ENCODE assay signal across 22 cellular contexts in genomic region chr13:110237895-110238294, GRCh38.
DNase-seq lines count a peak whose midpoint lies in the region; ATAC-seq and TF ChIP-seq lines count a peak whose summit lies in the region.
"Had no signal": no experiment of that assay in that cellular context is flagged by ENCODE, and none has a peak within 500 bp of the region (broad histone marks: within the 10 kb centered on the region; RNA-seq: fewer than 3 reads in every experiment).

No MANE protein-coding gene starts in this region.

- TF ChIP-seq POLR2A in transverse colon (IDR thresholded peaks at IDR 0.05), result no peak

- H3K36me3 Mint-ChIP-seq in activated CD8-positive, alpha-beta memory T cell treated with anti-CD3 and anti-CD28 coated beads, Interleukin-2, amount 10 ng/mL, durations not matched to agents 7 days and 5 days, result no peaks in the 10 kb centered on the region
- H3K36me3 Mint-ChIP-seq in endothelial cell (ENCODE audit: low read depth, unreplicated experiment), result peaks cover 31% of the 10 kb centered on the region
- H3K36me3 Mint-ChIP-seq in osteocyte (ENCODE audit: unreplicated experiment), result peaks cover 44% of the 10 kb centered on the region
- H3K36me3 Mint-ChIP-seq: activated naive CD8-positive, alpha-beta T cell treated with anti-CD3 and anti-CD28 coated beads for 36 hours had no signal

- TF ChIP-seq CTCF in endothelial cell (IDR thresholded peaks at IDR 0.05; ENCODE audit: unreplicated experiment) (no peak), osteocyte (IDR thresholded peaks at IDR 0.05) (no peak), transverse colon (IDR thresholded peaks at IDR 0.05) (no peak)

- no peaks in the 10 kb centered on the region for H3K4me1 Mint-ChIP-seq in activated CD8-positive, alpha-beta memory T cell treated with anti-CD3 and anti-CD28 coated beads, Interleukin-2, amount 10 ng/mL, durations not matched to agents 7 days and 5 days
- peaks cover 74% of the 10 kb centered on the region for H3K4me1 Mint-ChIP-seq in endothelial cell (ENCODE audit: unreplicated experiment)
- peaks cover 48% of the 10 kb centered on the region for H3K4me1 Mint-ChIP-seq in osteocyte (ENCODE audit: unreplicated experiment)
- H3K4me1 Mint-ChIP-seq: activated naive CD8-positive, alpha-beta T cell treated with anti-CD3 and anti-CD28 coated beads for 36 hours had no signal

- CTCF ChIA-PET in activated CD8-positive, alpha-beta memory T cell treated with anti-CD3 and anti-CD28 coated beads, Interleukin-2, amount 10 ng/mL, durations not matched to agents 7 days and 5 days (lab: Charles Lee), result no interaction called here

- H3K9me3 Mint-ChIP-seq in activated CD8-positive, alpha-beta memory T cell treated with anti-CD3 and anti-CD28 coated beads, Interleukin-2, amount 10 ng/mL, durations not matched to agents 7 days and 5 days (ENCODE audit: low read depth), result no peaks in the 10 kb centered on the region
- H3K9me3 Mint-ChIP-seq in endothelial cell (ENCODE audit: unreplicated experiment) (no peaks in the 10 kb centered on the region), osteocyte (ENCODE audit: unreplicated experiment) (no peaks in the 10 kb centered on the region)
- H3K9me3 Mint-ChIP-seq: activated CD8-positive, alpha-beta T cell treated with anti-CD3 and anti-CD28 coated beads for 36 hours; activated naive CD8-positive, alpha-beta T cell treated with anti-CD3 and anti-CD28 coated beads for 36 hours; activated T-cell treated with anti-CD3 and anti-CD28 coated beads, Interleukin-2, amount 50 U/mL, for 72 hours had no signal

- H3K27me3 ChIP-seq in transverse colon, result no peaks in the 10 kb centered on the region

- H3K36me3 ChIP-seq in transverse colon, result no peaks in the 10 kb centered on the region

- H3K9me3 ChIP-seq in transverse colon, result no peaks in the 10 kb centered on the region

- DNase-seq in activated CD8-positive, alpha-beta memory T cell treated with anti-CD3 and anti-CD28 coated beads, Interleukin-2, amount 10 ng/mL, durations not matched to agents 7 days and 5 days, result peak; percentile 12
- no peak for DNase-seq in activated CD8-positive, alpha-beta memory T cell treated with anti-CD3 and anti-CD28 coated beads, Interleukin-2, amount 50 U/mL, for 4 hours
- DNase-seq in endothelial cell (ENCODE audit: low spot score) (peak; percentile 1), osteocyte (ENCODE audit: extremely low spot score, unreplicated experiment) (no peak), transverse colon (no peak), NCI-H1930 (lab: John Stamatoyannopoulos, UW) (no peak), dermis blood vessel endothelial cell (no peak)
- DNase-seq in activated effector memory CD4-positive, alpha-beta T cell treated with Interleukin-2 at 50 U/mL for 16 hours, result no peak
- DNase-seq: 8988T; activated CD8-positive, alpha-beta T cell treated with anti-CD3 and anti-CD28 coated beads for 36 hours; activated naive CD8-positive, alpha-beta T cell treated with anti-CD3 and anti-CD28 coated beads for 36 hours; activated T-cell treated with anti-CD3 and anti-CD28 coated beads, Interleukin-2, amount 50 U/mL, for 72 hours; effector memory CD4-positive, alpha-beta T cell; GDM1; KG1; kidney; NCI-H1048; NCI-H510A; occipital lobe; SHP77; stimulated activated CD4-positive, alpha-beta T cell treated with anti-CD3 and anti-CD28 coated beads, Interleukin-4, amount 100 ng/mL, for 1 hour; T-helper 2 cell had no signal

- TF ChIP-seq EP300 in transverse colon (IDR thresholded peaks at IDR 0.05; ENCODE audit: low read depth), result no peak

- peaks cover 10% of the 10 kb centered on the region for H3K27me3 Mint-ChIP-seq in activated CD8-positive, alpha-beta memory T cell treated with anti-CD3 and anti-CD28 coated beads, Interleukin-2, amount 10 ng/mL, durations not matched to agents 7 days and 5 days
- H3K27me3 Mint-ChIP-seq in endothelial cell (ENCODE audit: unreplicated experiment) (peaks cover 11% of the 10 kb centered on the region), osteocyte (ENCODE audit: unreplicated experiment) (no peaks in the 10 kb centered on the region)

- intact Hi-C loops in transverse colon (cut with DNase I; ENCODE audit: low total_unique reads), result no loop called here

- H3K4me1 ChIP-seq in transverse colon, result peaks cover 8 to 38% (median 18%) of the 10 kb centered on the region in 4 donors

- in situ Hi-C loops in transverse colon (cut with MboI; ENCODE audit: low pct_ligation_motif_present in 1 of 4, low pct_unique_long_range_greater_than_20kb in 1 of 4, low sequenced_read_pairs in 3 of 4), result loop anchor here in 2 of 4 donors (10.0 to 25.0 kb wide), 2 partner anchors 167 to 174 kb away; no protein-coding TSS in a partner anchor

- H3K27ac Mint-ChIP-seq in activated CD8-positive, alpha-beta memory T cell treated with anti-CD3 and anti-CD28 coated beads, Interleukin-2, amount 10 ng/mL, durations not matched to agents 7 days and 5 days, result no peak overlapping the region
- H3K27ac Mint-ChIP-seq in endothelial cell (ENCODE audit: unreplicated experiment) (peak overlapping the region; percentile 90), osteocyte (ENCODE audit: unreplicated experiment) (peak overlapping the region; percentile 89)
- H3K27ac Mint-ChIP-seq: activated CD8-positive, alpha-beta T cell treated with anti-CD3 and anti-CD28 coated beads for 36 hours; activated naive CD8-positive, alpha-beta T cell treated with anti-CD3 and anti-CD28 coated beads for 36 hours; activated T-cell treated with anti-CD3 and anti-CD28 coated beads, Interleukin-2, amount 50 U/mL, for 72 hours had no signal

- WGBS in transverse colon (ENCODE audit: low coverage in 1 of 2), 2 donors, result 70% methylated on average over 1 of the region's 1 CpG; no CpG with 5 or more reads in 1 of the 2 donors

- peak overlapping the region; percentile 70 to 87 (median 84) for H3K27ac ChIP-seq in transverse colon

- H3K4me3 Mint-ChIP-seq in activated CD8-positive, alpha-beta memory T cell treated with anti-CD3 and anti-CD28 coated beads, Interleukin-2, amount 10 ng/mL, durations not matched to agents 7 days and 5 days, result no peak overlapping the region
- H3K4me3 Mint-ChIP-seq in endothelial cell (ENCODE audit: unreplicated experiment) (peak overlapping the region; percentile 60), osteocyte (ENCODE audit: unreplicated experiment) (no peak overlapping the region)
- H3K4me3 Mint-ChIP-seq: activated CD8-positive, alpha-beta T cell treated with anti-CD3 and anti-CD28 coated beads for 36 hours; activated naive CD8-positive, alpha-beta T cell treated with anti-CD3 and anti-CD28 coated beads for 36 hours; activated T-cell treated with anti-CD3 and anti-CD28 coated beads, Interleukin-2, amount 50 U/mL, for 72 hours had no signal

- no peak for ATAC-seq in activated CD8-positive, alpha-beta memory T cell treated with anti-CD3 and anti-CD28 coated beads, Interleukin-2, amount 10 ng/mL, durations not matched to agents 7 days and 5 days
- ATAC-seq: activated CD8-positive, alpha-beta T cell treated with anti-CD3 and anti-CD28 coated beads for 36 hours; activated T-cell treated with anti-CD3 and anti-CD28 coated beads, Interleukin-2, amount 50 U/mL, for 72 hours had no signal

- no peak overlapping the region for H3K4me3 ChIP-seq in transverse colon

Comparison
In these comparisons a context has a peak if more than half of its experiments do, and no peak if none do; other contexts are left out.
1. DNase-seq: peak in activated CD8-positive, alpha-beta memory T cell treated with anti-CD3 and anti-CD28 coated beads, Interleukin-2, amount 10 ng/mL, durations not matched to agents 7 days and 5 days (single experiment) and endothelial cell (single experiment); none in activated CD8-positive, alpha-beta memory T cell treated with anti-CD3 and anti-CD28 coated beads, Interleukin-2, amount 50 U/mL, for 4 hours (single experiment), osteocyte (single experiment), transverse colon (single experiment), NCI-H1930 (0 of 2), activated effector memory CD4-positive, alpha-beta T cell treated with Interleukin-2 at 50 U/mL for 16 hours (single experiment) and dermis blood vessel endothelial cell (single experiment).